1 cellular context compared by ENCODE assay signal in genomic region chr14:74296037-74296467, GRCh38.
A peak's percentile ranks its signal among the peaks of the same experiment; 100 is the strongest.
TF ChIP-seq lines count a peak whose summit lies in the region.

No MANE protein-coding gene starts in this region.

TF ChIP-seq in HepG2, 621 proteins besides CTCF, POLR2A, EP300 and RAD21 (continued from another document and continues in another):
- TF ChIP-seq SNAPC4 (CRISPR knock-in tag; IDR thresholded peaks at IDR 0.05) (no peak), ZNF850 (CRISPR knock-in tag; conservative IDR thresholded peaks at IDR 0.05) (no peak), ATF4 (CRISPR knock-in tag; IDR thresholded peaks at IDR 0.05) (peak in 1 of 2 experiments; percentile 56; a peak in 1 of 4 replicates), MXD1 (CRISPR knock-in tag; IDR thresholded peaks at IDR 0.05) (peak; percentile 91), ETS1 (CRISPR knock-in tag; IDR thresholded peaks at IDR 0.05) (no peak), ZNF180 (CRISPR knock-in tag; IDR thresholded peaks at IDR 0.05; ENCODE audit: borderline replicate concordance, low read depth) (no peak), E2F1 (CRISPR knock-in tag; IDR thresholded peaks at IDR 0.05) (no peak), RARG (CRISPR knock-in tag; IDR thresholded peaks at IDR 0.05; ENCODE audit: low read depth) (no peak), ZNF513 (CRISPR knock-in tag; conservative IDR thresholded peaks at IDR 0.05) (no peak), ONECUT2 (CRISPR knock-in tag; IDR thresholded peaks at IDR 0.05) (no peak), ZNF549 (CRISPR knock-in tag; IDR thresholded peaks at IDR 0.05) (no peak), ASH2L (IDR thresholded peaks at IDR 0.05; ENCODE audit: insufficient read length, low read depth, low read length) (peak; percentile 34), ATF2 (CRISPR knock-in tag; IDR thresholded peaks at IDR 0.05) (no peak), SIN3B (IDR thresholded peaks at IDR 0.05; ENCODE audit: low read length) (no peak), MTF1 (CRISPR knock-in tag; IDR thresholded peaks at IDR 0.05) (no peak), GLI4 (CRISPR knock-in tag; IDR thresholded peaks at IDR 0.05; ENCODE audit: borderline replicate concordance) (no peak), TFDP1 (CRISPR knock-in tag; IDR thresholded peaks at IDR 0.05; ENCODE audit: borderline replicate concordance) (peak; percentile 92), NFE2 (CRISPR knock-in tag; IDR thresholded peaks at IDR 0.05) (no peak), ELF3 (CRISPR knock-in tag; IDR thresholded peaks at IDR 0.05) (peak; percentile 43; the same call in 1 of the 2 replicates), PBX3 (CRISPR knock-in tag; IDR thresholded peaks at IDR 0.05; ENCODE audit: borderline replicate concordance) (no peak), E2F2 (CRISPR knock-in tag; IDR thresholded peaks at IDR 0.05; ENCODE audit: borderline replicate concordance) (no peak), SP2 (CRISPR knock-in tag; IDR thresholded peaks at IDR 0.05) (no peak), TGIF2 (CRISPR knock-in tag; IDR thresholded peaks at IDR 0.05) (no peak), SATB2 (CRISPR knock-in tag; IDR thresholded peaks at IDR 0.05) (no peak), ZNF333 (CRISPR knock-in tag; IDR thresholded peaks at IDR 0.05; ENCODE audit: borderline replicate concordance) (peak; percentile 27; the same call in 1 of the 2 replicates), CBX5 (CRISPR knock-in tag; IDR thresholded peaks at IDR 0.05; ENCODE audit: borderline replicate concordance) (peak; percentile 79; the same call in 1 of the 2 replicates), ZNF619 (CRISPR knock-in tag; IDR thresholded peaks at IDR 0.05) (no peak), KAT8 (CRISPR knock-in tag; IDR thresholded peaks at IDR 0.05) (peak; percentile 58), ZMYM3 (CRISPR knock-in tag; IDR thresholded peaks at IDR 0.05) (no peak), ZNF12 (CRISPR knock-in tag; IDR thresholded peaks at IDR 0.05) (no peak), NONO (IDR thresholded peaks at IDR 0.05) (no peak), NONO (CRISPR knock-in tag; conservative IDR thresholded peaks at IDR 0.05) (peak; percentile 83), MAX (IDR thresholded peaks at IDR 0.05) (peak; percentile 100), MED8 (CRISPR knock-in tag; IDR thresholded peaks at IDR 0.05; ENCODE audit: insufficient replicate concordance) (no peak), HINFP (CRISPR knock-in tag; IDR thresholded peaks at IDR 0.05; ENCODE audit: low read depth) (peak; percentile 34; the same call in 1 of the 2 replicates), ZMAT5 (CRISPR knock-in tag; IDR thresholded peaks at IDR 0.05; ENCODE audit: borderline replicate concordance, low read depth) (no peak), TBP (CRISPR knock-in tag; IDR thresholded peaks at IDR 0.05) (no peak), ZNF678 (CRISPR knock-in tag; IDR thresholded peaks at IDR 0.05) (no peak), ZFYVE20 (CRISPR knock-in tag; IDR thresholded peaks at IDR 0.05; ENCODE audit: borderline replicate concordance, low read depth) (no peak), ZNF276 (CRISPR knock-in tag; IDR thresholded peaks at IDR 0.05; ENCODE audit: low read depth) (no peak), ZNF232 (CRISPR knock-in tag; IDR thresholded peaks at IDR 0.05; ENCODE audit: borderline replicate concordance) (peak; percentile 53; the same call in 1 of the 2 replicates), WIZ (CRISPR knock-in tag; IDR thresholded peaks at IDR 0.05) (no peak), ZNF782 (CRISPR knock-in tag; IDR thresholded peaks at IDR 0.05; ENCODE audit: borderline replicate concordance) (no peak)
